Comparison of ENCODE assay signal across 8 cellular contexts in the genomic region with DNA sequence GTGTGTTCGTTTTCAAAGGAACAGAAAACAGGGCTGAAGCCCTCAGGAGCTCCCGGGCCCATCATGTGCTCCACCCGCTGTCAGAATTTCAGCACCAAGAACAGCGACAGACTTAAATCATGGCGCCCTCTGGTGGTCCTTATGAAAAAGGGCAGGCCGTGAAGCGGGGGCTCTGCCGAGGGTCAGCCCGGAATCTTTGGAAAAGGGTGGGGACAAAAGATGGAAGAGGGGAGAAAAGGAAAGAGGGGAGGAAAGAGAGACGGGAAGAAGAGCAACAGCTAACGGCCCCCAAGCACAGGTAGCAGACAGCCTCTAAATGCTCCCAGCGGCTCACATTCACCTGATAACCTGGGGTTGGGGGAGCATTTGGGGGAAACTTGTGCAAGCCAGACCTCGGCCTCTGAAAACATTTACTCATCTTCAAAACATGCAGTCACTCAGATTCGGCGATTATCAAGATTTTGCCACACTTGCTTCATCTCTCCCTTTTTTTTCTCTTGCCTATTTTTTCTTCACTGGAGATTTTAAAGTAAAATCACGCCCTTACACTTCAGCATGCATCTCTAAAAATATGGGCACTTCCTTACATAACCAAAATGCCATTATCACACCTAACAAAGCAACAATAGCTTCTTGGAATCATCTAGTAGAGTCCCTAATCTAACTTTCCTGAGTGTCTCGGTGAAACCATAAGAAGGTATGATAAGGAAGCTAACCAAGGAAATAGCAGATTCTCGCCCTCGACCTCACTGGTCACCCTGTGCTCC. TPM values are rescaled to one million over a fixed set of nuclear protein-coding genes. Genes with fewer than 3 reads are reported as not detected.
A peak's percentile ranks its signal among the peaks of the same experiment; 100 is the strongest.
DNase-seq lines count a peak whose midpoint lies in the region; ATAC-seq and TF ChIP-seq lines count a peak whose summit lies in the region.

No MANE protein-coding gene starts in this region.

- H3K27me3 ChIP-seq in GM23248 (replicated peaks; ENCODE audit: insufficient read depth), result no peaks in the 10 kb centered on the region; the same call in 1 of the 2 replicates

- no peaks in the 10 kb centered on the region for H3K79me2 ChIP-seq in GM23248 (ENCODE audit: insufficient read depth)

- H3K4me3 ChIP-seq in GM23248, result no peak overlapping the region

- no peaks in the 10 kb centered on the region for H3F3A ChIP-seq in GM23248 (ENCODE audit: insufficient read depth)

- no peak overlapping the region for H2AFZ ChIP-seq in GM23248

- no peaks in the 10 kb centered on the region for H3K36me3 Mint-ChIP-seq in CD14-positive monocyte

- H3K4me1 ChIP-seq in GM23248 (ENCODE audit: insufficient read depth), result no peaks in the 10 kb centered on the region

- WGBS in GM23248 (ENCODE audit: low coverage in 1 of 2, low lambda C conversion rate in 2 of 2, missing lambda C conversion rate in 2 of 2), 2 experiments, result 9 to 13% methylated on average over 18 to 19 of the region's 19 CpGs

- no peaks in the 10 kb centered on the region for H3K4me1 Mint-ChIP-seq in CD14-positive monocyte

- H3K4me3 Mint-ChIP-seq in CD14-positive monocyte, result no peak overlapping the region

- H3K4me2 ChIP-seq in GM23248 (ENCODE audit: unreplicated experiment), result no peak overlapping the region

- no peaks in the 10 kb centered on the region for H3K36me3 ChIP-seq in GM23248 (ENCODE audit: low read depth)

- peak; percentile 95 for TF ChIP-seq CTCF in CD14-positive monocyte (IDR thresholded peaks at IDR 0.05)

- no peak overlapping the region for H3K27ac ChIP-seq in GM23248

- intact Hi-C loops in CD14-positive monocyte (cut with micrococcal nuclease), result no loop called here

- DNase-seq in CD14-positive monocyte (ENCODE audit: low spot score) (no peak), GM23248 (peak; percentile 80), NCI-H2227 (lab: John Stamatoyannopoulos, UW; ENCODE audit: unreplicated experiment) (peak; percentile 69), middle frontal gyrus (ENCODE audit: extremely low spot score, low spot score) (peak; percentile 52)
- peak; percentile 18 to 23 for DNase-seq in activated CD4-positive, alpha-beta T cell treated with anti-CD3 and anti-CD28 coated beads, Interleukin-2, amount 50 U/mL, for 4 hours
- DNase-seq in effector CD4-positive, alpha-beta T cell, result peak; percentile 25
- DNase-seq in stimulated activated naive CD4-positive, alpha-beta T cell (lab: John Stamatoyannopoulos, UW), result peak in 5 of 6 experiments; percentile 3 to 42 (median 13)

- H3K9me3 ChIP-seq in GM23248 (ENCODE audit: low read depth), result no peaks in the 10 kb centered on the region

- peaks cover 0 to 8% (median 5%) of the 10 kb centered on the region in 7 donors for H3K9me3 Mint-ChIP-seq in CD14-positive monocyte

- H3K27ac Mint-ChIP-seq in CD14-positive monocyte, result no peak overlapping the region

- ATAC-seq in GM18870 (IDR thresholded peaks at IDR 0.05; ENCODE audit: unreplicated experiment), result no peak

- in situ Hi-C loops in GM23248 (cut with MboI), result loop anchor here (10.0 kb wide), 1 partner anchor 212 kb away; no protein-coding TSS in a partner anchor

- no peak overlapping the region for H3K9ac ChIP-seq in GM23248

- peaks cover 2 to 9% (median 6%) of the 10 kb centered on the region in 3 donors for H3K27me3 Mint-ChIP-seq in CD14-positive monocyte (ENCODE audit: low read depth in 3 of 3)

- no peaks in the 10 kb centered on the region for H3K9me2 ChIP-seq in GM23248 (ENCODE audit: insufficient read depth)

- H4K20me1 ChIP-seq in GM23248 (ENCODE audit: insufficient read depth), result no peaks in the 10 kb centered on the region

RNA-seq across cellular contexts. Expression of a gene that starts 28.1 kb away (rescaled TPM):
- 10 to 100 TPM in 1 of 2 donors, 1 to 10 TPM in 1; 9.6 to 10.6 TPM for polyA plus RNA-seq in CD14-positive monocyte
- 40.1 and 50.1 TPM in 2 replicates for total RNA-seq in GM23248 (2014; rRNA removed; shearing (Covaris generic))
- 28.7 and 30.5 TPM in 2 replicates for polyA plus RNA-seq in GM23248 (2016; fragmentation: Nextera tagmentation; extraction: Ambion mirVana)
